ENCODE assay signal across 31 cellular contexts in genomic region chr2:79001285-79001684, GRCh38. TPM values are rescaled to one million over a fixed set of nuclear protein-coding genes. Genes with fewer than 3 reads are reported as not detected.
"Had no signal": no experiment of that assay in that cellular context is flagged by ENCODE, and none has a peak within 500 bp of the region (broad histone marks: within the 10 kb centered on the region; RNA-seq: fewer than 3 reads in every experiment).

No MANE protein-coding gene starts in this region.

- H3K9me3 ChIP-seq: stomach, suprapubic skin, testis, thoracic aorta, thyroid gland, tibial artery, tibial nerve, transverse colon, upper lobe of left lung, upper lobe of right lung, uterus, vagina had no signal

- DNase-seq: stimulated activated CD4-positive, alpha-beta T cell treated with anti-CD3 and anti-CD28 coated beads, Interleukin-2, amount 100 ng/mL, for 48 hours; stimulated activated CD4-positive, alpha-beta T cell treated with anti-CD3 and anti-CD28 coated beads, Interleukin-4, amount 100 ng/mL, for 1 hour; stimulated activated CD4-positive, alpha-beta T cell treated with anti-CD3 and anti-CD28 coated beads, Interleukin-4, amount 100 ng/mL, for 24 hours; stimulated activated CD4-positive, alpha-beta T cell treated with anti-CD3 and anti-CD28 coated beads, Interleukin-4, amount 100 ng/mL, for 4 hours; stimulated activated CD8-positive, alpha-beta memory T cell treated with anti-CD3 and anti-CD28 coated beads, Interleukin-4, amount 100 ng/mL, for 48 hours; stimulated activated naive B cell treated with anti-CD40 and anti-IgM and Interleukin-4, amounts not matched to agents 10 μg/mL and 1 μg/mL and 100 μg/mL, for 72 hours; stimulated activated naive CD4-positive, alpha-beta T cell; stimulated activated naive CD4-positive, alpha-beta T cell treated with Interleukin-2 at 50 U/mL for 16 hours; stimulated activated naive CD8-positive, alpha-beta T cell treated with anti-CD3 and anti-CD28 coated beads, Interleukin-15, amount 100 ng/mL, for 72 hours; stimulated activated naive CD8-positive, alpha-beta T cell treated with anti-CD3 and anti-CD28 coated beads, Interleukin-15, Interleukin-2, amounts not matched to agents 100 U/mL and 50 U/mL, for 24 hours; stomach; substantia nigra; testis; thyroid gland; tibial artery; transverse colon; trophoblast cell; upper lobe of left lung; upper lobe of right lung; uterus had no signal

- H3K36me3 ChIP-seq: stomach, suprapubic skin, thoracic aorta, thyroid gland, tibial artery, tibial nerve, transverse colon, upper lobe of left lung, upper lobe of right lung, uterus, vagina had no signal

- ATAC-seq: stimulated activated effector memory CD8-positive, alpha-beta T cell treated with anti-CD3 and anti-CD28 coated beads, Interleukin-12 subunit alpha, Interleukin-12 subunit beta, amount 100 ng/mL, for 72 hours; stimulated activated memory B cell treated with anti-CD40 and anti-IgM and Interleukin-4, amounts not matched to agents 10 μg/mL and 1 μg/mL and 100 μg/mL, for 72 hours; stimulated activated naive B cell treated with anti-CD40 and anti-IgM and Interleukin-4, amounts not matched to agents 10 μg/mL and 1 μg/mL and 100 μg/mL, for 72 hours; stimulated activated naive CD8-positive, alpha-beta T cell treated with anti-CD3 and anti-CD28 coated beads, Interleukin-15, amount 100 ng/mL, for 72 hours; stimulated activated naive CD8-positive, alpha-beta T cell treated with anti-CD3 and anti-CD28 coated beads, Interleukin-15, Interleukin-2, amounts not matched to agents 100 U/mL and 50 U/mL, for 24 hours; upper lobe of right lung had no signal

- H3K4me3 ChIP-seq: stomach, suprapubic skin, testis, thoracic aorta, thyroid gland, tibial artery, tibial nerve, transverse colon, upper lobe of left lung, upper lobe of right lung, uterus, vagina had no signal

- H3K4me1 ChIP-seq: stomach, suprapubic skin, testis, thyroid gland, tibial artery, tibial nerve, transverse colon, upper lobe of left lung, upper lobe of right lung, uterus, vagina had no signal

- H3K27me3 ChIP-seq: stomach, suprapubic skin, testis, thyroid gland, tibial nerve, transverse colon, upper lobe of left lung, upper lobe of right lung, uterus, vagina had no signal

- FAIRE-seq: urothelium cell line had no signal

- H3K27ac ChIP-seq: stomach, suprapubic skin, testis, thoracic aorta, thyroid gland, tibial artery, tibial nerve, transverse colon, upper lobe of left lung, upper lobe of right lung, uterus, vagina had no signal

RNA-seq across cellular contexts. Expression of gene REG3G, which starts 24.2 kb away (rescaled TPM):
- total RNA-seq: stomach, subcutaneous adipose tissue, suprapubic skin, temporal lobe, thoracic aorta, thyroid gland, tibial nerve, transverse colon, upper lobe of right lung, ureter, urinary bladder, vagina had no signal
